Comparison of ENCODE assay signal across 3 cellular contexts in genomic region chr2:76633522-76633921, GRCh38.
"Had no signal": no experiment of that assay in that cellular context is flagged by ENCODE, and none has a peak within 500 bp of the region (broad histone marks: within the 10 kb centered on the region; RNA-seq: fewer than 3 reads in every experiment).

No MANE protein-coding gene starts in this region.

- ATAC-seq: GM12878 had no signal

- H3K4me3 ChIP-seq: GM12878 had no signal

- DNase-seq: GDM1, GF-D8 had no signal
